1 cellular context compared by ENCODE assay signal in genomic region chr11:72574534-72575460, GRCh38.
TF ChIP-seq lines count a peak whose summit lies in the region.

No MANE protein-coding gene starts in this region.

TF ChIP-seq in HepG2, 621 proteins besides CTCF, POLR2A, EP300 and RAD21:
- TF ChIP-seq NR2F1 (CRISPR knock-in tag; IDR thresholded peaks at IDR 0.05) (0 out of 4 replicates have a peak, but pooled peaks of 1 of the 2 experiments have one; percentile 14), NR2F2 (IDR thresholded peaks at IDR 0.05; ENCODE audit: borderline replicate concordance, low read depth) (peak; percentile 46; the same call in 1 of the 2 replicates), BRF2 (CRISPR knock-in tag; IDR thresholded peaks at IDR 0.05) (no peak), NR2F6 (IDR thresholded peaks at IDR 0.05) (peak; percentile 37; the same call in 1 of the 2 replicates), NR2F6 (CRISPR knock-in tag; IDR thresholded peaks at IDR 0.05) (0 out of 2 replicates have a peak, but pooled peaks have one; percentile 30), RFX5 (IDR thresholded peaks at IDR 0.05; ENCODE audit: low read depth, low read length) (no peak)
